In genomic region chr16:9818702-9819101, GRCh38 we compare ENCODE assay signal across 2 cellular contexts.
A peak's percentile ranks its signal among the peaks of the same experiment; 100 is the strongest.
TF ChIP-seq lines count a peak whose summit lies in the region.

No MANE protein-coding gene starts in this region.

TF ChIP-seq in IMR-90, 13 proteins besides CTCF, POLR2A, EP300 and RAD21:
- TF ChIP-seq, protein P1, sequence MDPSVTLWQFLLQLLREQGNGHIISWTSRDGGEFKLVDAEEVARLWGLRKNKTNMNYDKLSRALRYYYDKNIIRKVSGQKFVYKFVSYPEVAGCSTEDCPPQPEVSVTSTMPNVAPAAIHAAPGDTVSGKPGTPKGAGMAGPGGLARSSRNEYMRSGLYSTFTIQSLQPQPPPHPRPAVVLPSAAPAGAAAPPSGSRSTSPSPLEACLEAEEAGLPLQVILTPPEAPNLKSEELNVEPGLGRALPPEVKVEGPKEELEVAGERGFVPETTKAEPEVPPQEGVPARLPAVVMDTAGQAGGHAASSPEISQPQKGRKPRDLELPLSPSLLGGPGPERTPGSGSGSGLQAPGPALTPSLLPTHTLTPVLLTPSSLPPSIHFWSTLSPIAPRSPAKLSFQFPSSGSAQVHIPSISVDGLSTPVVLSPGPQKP (IDR thresholded peaks at IDR 0.05; ENCODE audit: borderline replicate concordance, low read depth, low read length) = no peak
- TF ChIP-seq NFE2L2 (IDR thresholded peaks at IDR 0.05; ENCODE audit: low read depth, low read length) (no peak), CEBPB (IDR thresholded peaks at IDR 0.05; ENCODE audit: low read depth, low read length) (peak; percentile 65)
TF ChIP-seq in IMR-90: peak in this region for 1.

TF ChIP-seq in K562, 482 proteins besides CTCF, POLR2A, EP300 and RAD21:
- no peak for TF ChIP-seq CHD7 (IDR thresholded peaks at IDR 0.05; ENCODE audit: low read depth, low read length)
- no peak for TF ChIP-seq CEBPG (CRISPR knock-in tag; IDR thresholded peaks at IDR 0.05)
- TF ChIP-seq CEBPG (tag; conservative IDR thresholded peaks at IDR 0.05 in 1 of 2, IDR thresholded peaks at IDR 0.05 in 1 of 2) = peak; percentile 37 to 58; a peak in 2 of 4 replicates
- no peak for TF ChIP-seq NBN (IDR thresholded peaks at IDR 0.05; ENCODE audit: low read depth)
- TF ChIP-seq ZNF224 (CRISPR knock-in tag; IDR thresholded peaks at IDR 0.05) = no peak
- no peak for TF ChIP-seq ZNF140 (CRISPR knock-in tag; IDR thresholded peaks at IDR 0.05)
- no peak for TF ChIP-seq HIVEP1 (CRISPR knock-in tag; IDR thresholded peaks at IDR 0.05)
- 0 out of 2 replicates have a peak, but pooled peaks have one; percentile 16 for TF ChIP-seq CEBPB (tag; IDR thresholded peaks at IDR 0.05)
- no peak for TF ChIP-seq DLX4 (CRISPR knock-in tag; IDR thresholded peaks at IDR 0.05)
TF ChIP-seq in K562: peak in this region for 2.
